In the genomic region with DNA sequence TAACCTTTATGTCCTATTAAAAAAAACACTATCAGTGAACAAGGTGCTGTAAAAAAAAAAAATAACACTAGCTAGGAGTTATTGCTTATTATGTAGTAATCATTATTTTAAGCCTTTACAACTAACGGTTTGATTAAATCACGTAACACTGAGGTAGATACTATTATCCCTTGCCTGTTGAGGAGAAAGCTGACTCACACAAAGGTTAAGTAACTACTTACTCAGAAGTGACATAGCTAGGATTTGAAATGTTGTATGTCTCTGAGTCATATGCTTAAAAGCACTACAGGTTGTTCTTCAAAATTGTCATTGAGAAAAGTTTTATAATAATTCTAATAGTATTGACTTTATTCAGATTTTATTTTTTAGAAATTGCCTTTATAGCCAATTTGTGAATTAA, we compare ENCODE assay signal across 14 cellular contexts. TPM values are rescaled to one million over a fixed set of nuclear protein-coding genes. Genes with fewer than 3 reads are reported as not detected.
DNase-seq lines count a peak whose midpoint lies in the region; ATAC-seq, FAIRE-seq and TF ChIP-seq lines count a peak whose summit lies in the region.
"Had no signal": no experiment of that assay in that cellular context is flagged by ENCODE, and none has a peak within 500 bp of the region (broad histone marks: within the 10 kb centered on the region; RNA-seq: fewer than 3 reads in every experiment).

No MANE protein-coding gene starts in this region.

- no peak overlapping the region for H3K4me2 ChIP-seq in IMR-90 (ENCODE audit: low read depth, low read length)

- no peak overlapping the region for H3K27ac ChIP-seq in IMR-90 (ENCODE audit: insufficient read depth, low read length)
- peak overlapping the region in 1 of 2 donors; percentile 29 for H3K27ac ChIP-seq in lung (ENCODE audit: low read depth in 1 of 2, low read length in 1 of 2)
- no peak overlapping the region for H3K27ac ChIP-seq in heart left ventricle
- H3K27ac ChIP-seq: C4-2B, HL-60 had no signal

- no peak overlapping the region for H2BK5ac ChIP-seq in IMR-90 (ENCODE audit: low read depth, low read length, poor library complexity, severe bottlenecking)

- TF ChIP-seq RAD21 in IMR-90 (IDR thresholded peaks at IDR 0.05; ENCODE audit: low read length), result no peak

- H4K91ac ChIP-seq in IMR-90 (ENCODE audit: insufficient read depth, low read depth, low read length), result no peak overlapping the region

- H4K8ac ChIP-seq in IMR-90 (ENCODE audit: low read depth in 2 of 2, low read length in 2 of 2), result no peak overlapping the region

- no peak overlapping the region for H3K9ac ChIP-seq in IMR-90 (ENCODE audit: low read depth, low read length)

- no peak overlapping the region for H3K14ac ChIP-seq in IMR-90 (replicated peaks; ENCODE audit: low read depth, low read length)

- H3K4me3 ChIP-seq in AG10803 (ENCODE audit: low read length) (no peak overlapping the region), IMR-90 (ENCODE audit: insufficient read depth, low read depth, low read length) (no peak overlapping the region), bronchial epithelial cell (ENCODE audit: low read depth, low read length) (no peak overlapping the region), lung (no peak overlapping the region), heart left ventricle (no peak overlapping the region)

- H3K56ac ChIP-seq in IMR-90 (ENCODE audit: extremely low read depth, insufficient read depth, low read length), result no peak overlapping the region

- ATAC-seq in IMR-90 (ENCODE audit: low read depth), result peak; percentile 49; the same call in 1 of the 2 replicates
- ATAC-seq in lung (ENCODE audit: insufficient read depth, low FRiP score), result peak; percentile 66
- ATAC-seq in heart left ventricle, result no peak
- ATAC-seq in sciatic nerve, result no peak

- DNase-seq in AG10803 (ENCODE audit: low read depth), result peak; percentile 22
- DNase-seq in IMR-90, result peak; percentile 90
- peak; percentile 96 for DNase-seq in bronchial epithelial cell (ENCODE audit: low read depth)
- DNase-seq in lung (ENCODE audit: low spot score), result no peak
- DNase-seq in heart left ventricle, result no peak
- no peak for DNase-seq in activated effector memory CD4-positive, alpha-beta T cell treated with Interleukin-2 at 50 U/mL for 16 hours
- DNase-seq in HTR-8/SVneo (ENCODE audit: insufficient read length, low spot score), result no peak
- DNase-seq in sciatic nerve (ENCODE audit: low spot score), result no peak
- DNase-seq: activated T-cell treated with anti-CD3 and anti-CD28 coated beads for 4 hours, NCI-H1105, NCI-H510A treated with DMSO at 0.1 percent for 48 hours, SHP77 treated with DMSO at 0.1 percent for 48 hours had no signal

- CTCF ChIA-PET in IMR-90 (lab: Yijun Ruan, JAX), result no interaction called here

- no peak for TF ChIP-seq POLR2A in IMR-90 (IDR thresholded peaks at IDR 0.05; ENCODE audit: low read depth, low read length)
- no peak for TF ChIP-seq POLR2A in heart left ventricle (IDR thresholded peaks at IDR 0.05)

- in situ Hi-C loops in IMR-90 (cut with MboI; ENCODE audit: low sequenced_read_pairs), result no loop called here

- H3K9me3 ChIP-seq in IMR-90 (ENCODE audit: control insufficient read depth, insufficient read depth, low read length), result no peaks in the 10 kb centered on the region
- H3K9me3 ChIP-seq in lung (ENCODE audit: control insufficient read depth in 2 of 2, insufficient read depth in 1 of 2, low read length in 1 of 2), result no peaks in the 10 kb centered on the region
- H3K9me3 ChIP-seq in heart left ventricle, result peaks cover 0 to 18% (median 10%) of the 10 kb centered on the region in 12 donors

- intact Hi-C loops in IMR-90 (cut with micrococcal nuclease), result no loop called here
- intact Hi-C loops in heart left ventricle (cut with DNase I), result loop anchor here in 1 of 10 donors (10.0 kb wide), 1 partner anchor 64 kb away; a partner anchor contains a TSS
- intact Hi-C loops in sciatic nerve (cut with DNase I), result no loop called here

- no peak overlapping the region for H2BK20ac ChIP-seq in IMR-90 (ENCODE audit: low read depth, low read length)

- FAIRE-seq in bronchial epithelial cell (lab: Jason Lieb, UNC) (no peak), HTR-8/SVneo (lab: Jason Lieb, UNC) (no peak)

- H3K36me3 ChIP-seq in IMR-90 (ENCODE audit: control insufficient read depth, insufficient read depth, low read length) (peaks cover 15% of the 10 kb centered on the region), bronchial epithelial cell (ENCODE audit: control insufficient read depth, insufficient read depth, low read length) (peaks cover 4% of the 10 kb centered on the region), lung (ENCODE audit: control insufficient read depth in 2 of 2, insufficient read depth in 2 of 2, low read length in 2 of 2) (peaks cover 6 to 12% of the 10 kb centered on the region in 2 donors), heart left ventricle (peaks cover 0 to 96% (median 84%) of the 10 kb centered on the region in 9 donors)

- no peak overlapping the region for H2AFZ ChIP-seq in IMR-90 (replicated peaks; ENCODE audit: low read length, poor library complexity)

- H2AK9ac ChIP-seq in IMR-90 (replicated peaks; ENCODE audit: low read depth, low read length, poor library complexity), result no peak overlapping the region

- no peak overlapping the region for H3K4ac ChIP-seq in IMR-90 (ENCODE audit: low read depth, low read length)

- POLR2A ChIA-PET in IMR-90 (lab: Charles Lee; ENCODE audit: unreplicated experiment), result no interaction called here

- no peak overlapping the region for H2AK5ac ChIP-seq in IMR-90 (ENCODE audit: low read depth, low read length)

- H3K23ac ChIP-seq in IMR-90 (ENCODE audit: low read depth, low read length), result no peak overlapping the region

- BruUV-seq in IMR-90 (replicated peaks; lab: Mats Ljungman, UMichigan), result no TSS peak

- no peak overlapping the region for H2BK120ac ChIP-seq in IMR-90 (ENCODE audit: low read depth, low read length)

- H3K4me1 ChIP-seq in IMR-90 (ENCODE audit: control insufficient read depth, insufficient read depth, low read length), result peaks cover 2% of the 10 kb centered on the region; the same call in 1 of the 2 replicates
- peaks cover 0 to 5% of the 10 kb centered on the region in 2 donors for H3K4me1 ChIP-seq in lung (ENCODE audit: control insufficient read depth in 2 of 2, insufficient read depth in 2 of 2, low read length in 2 of 2)
- peaks cover 0 to 46% (median 0%) of the 10 kb centered on the region in 12 donors for H3K4me1 ChIP-seq in heart left ventricle

- H3K79me1 ChIP-seq in IMR-90 (ENCODE audit: low read depth in 1 of 2, low read length in 2 of 2), result peaks cover 7 to 21% of the 10 kb centered on the region in 2 experiments

- TF ChIP-seq CTCF in AG10803 (conservative IDR thresholded peaks at IDR 0.05; ENCODE audit: low read length), result no peak
- no peak for TF ChIP-seq CTCF in IMR-90 (conservative IDR thresholded peaks at IDR 0.05; ENCODE audit: low read depth, low read length)
- no peak for TF ChIP-seq CTCF in bronchial epithelial cell (IDR thresholded peaks at IDR 0.05; ENCODE audit: insufficient read depth, low read length, severe bottlenecking)
- no peak for TF ChIP-seq CTCF in lung (IDR thresholded peaks at IDR 0.05; ENCODE audit: control extremely low read depth, extremely low read depth)
- no peak for TF ChIP-seq CTCF in heart left ventricle (IDR thresholded peaks at IDR 0.05)

- dilution Hi-C loops in IMR-90 (cut with HindIII; ENCODE audit: low sequenced_read_pairs, unreplicated experiment), result no loop called here

- no peaks in the 10 kb centered on the region for H3K27me3 ChIP-seq in IMR-90 (ENCODE audit: control insufficient read depth, insufficient read depth, low read length)
- H3K27me3 ChIP-seq in bronchial epithelial cell (ENCODE audit: control insufficient read depth, insufficient read depth, low read length), result no peaks in the 10 kb centered on the region
- no peaks in the 10 kb centered on the region for H3K27me3 ChIP-seq in lung (ENCODE audit: control insufficient read depth, insufficient read depth)
- H3K27me3 ChIP-seq in heart left ventricle, result no peaks in the 10 kb centered on the region

- no peak overlapping the region for H4K5ac ChIP-seq in IMR-90 (ENCODE audit: low read depth, low read length)

- H2BK15ac ChIP-seq in IMR-90 (ENCODE audit: low read depth, low read length), result no peak overlapping the region

- H4K20me1 ChIP-seq in IMR-90 (ENCODE audit: insufficient read depth, low read length), result peaks cover 8% of the 10 kb centered on the region; the same call in 1 of the 2 replicates

- WGBS in IMR-90 (ENCODE audit: extremely low coverage in 2 of 2, insufficient read length in 1 of 2), 2 experiments, result no CpG with 5 or more reads among the region's 2 CpGs
- 80 to 82% methylated on average over 2 of the region's 2 CpGs for WGBS in lung, 2 donors
- WGBS in heart left ventricle, 4 donors, result 85 to 90% (median 90%) methylated on average over 2 of the region's 2 CpGs

- H3K9me1 ChIP-seq in IMR-90 (ENCODE audit: insufficient read depth, low read length), result no peaks in the 10 kb centered on the region

- no peak overlapping the region for H3K18ac ChIP-seq in IMR-90 (ENCODE audit: low read depth, low read length)

TF ChIP-seq in IMR-90, 13 proteins besides CTCF, POLR2A, EP300 and RAD21:
- TF ChIP-seq BHLHE40 (IDR thresholded peaks at IDR 0.05; ENCODE audit: low read depth, low read length), result no peak
- TF ChIP-seq, protein P1, sequence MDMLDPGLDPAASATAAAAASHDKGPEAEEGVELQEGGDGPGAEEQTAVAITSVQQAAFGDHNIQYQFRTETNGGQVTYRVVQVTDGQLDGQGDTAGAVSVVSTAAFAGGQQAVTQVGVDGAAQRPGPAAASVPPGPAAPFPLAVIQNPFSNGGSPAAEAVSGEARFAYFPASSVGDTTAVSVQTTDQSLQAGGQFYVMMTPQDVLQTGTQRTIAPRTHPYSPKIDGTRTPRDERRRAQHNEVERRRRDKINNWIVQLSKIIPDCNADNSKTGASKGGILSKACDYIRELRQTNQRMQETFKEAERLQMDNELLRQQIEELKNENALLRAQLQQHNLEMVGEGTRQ (IDR thresholded peaks at IDR 0.05; ENCODE audit: low read depth, low read length), result no peak
- no peak for TF ChIP-seq NFE2L2 (IDR thresholded peaks at IDR 0.05; ENCODE audit: low read depth, low read length)
- TF ChIP-seq RCOR1 (IDR thresholded peaks at IDR 0.05; ENCODE audit: insufficient replicate concordance, low read length), result no peak
- TF ChIP-seq FOS (IDR thresholded peaks at IDR 0.05; ENCODE audit: low read depth, low read length), result peak; percentile 68
- TF ChIP-seq MAFK (IDR thresholded peaks at IDR 0.05; ENCODE audit: low read depth, low read length), result no peak
- no peak for TF ChIP-seq CHD1 (IDR thresholded peaks at IDR 0.05; ENCODE audit: low read depth, low read length)
- TF ChIP-seq CEBPB (IDR thresholded peaks at IDR 0.05; ENCODE audit: low read depth, low read length), result peak; percentile 59; the same call in 1 of the 2 replicates

RNA-seq across cellular contexts. Expression of a gene that starts 8.8 kb away (rescaled TPM):
- 36.4 and 41.4 TPM in 2 replicates for total RNA-seq in IMR-90 (2012; rRNA removed)
- 17.1 and 20.0 TPM in 2 replicates for polyA plus RNA-seq in IMR-90 (2012; rRNA removed)
- polyA plus RNA-seq in IMR-90 (2012; cell fraction: cytosol; rRNA removed), result 5.8 and 6.7 TPM in 2 replicates
- 9.6 and 61.5 TPM in 2 replicates for polyA plus RNA-seq in IMR-90 (2012; cell fraction: nucleus; rRNA removed; ENCODE audit: low replicate concordance)
- 21.6 and 32.4 TPM in 2 replicates for total RNA-seq in bronchial epithelial cell
- total RNA-seq in lung, result 100 to 1,000 TPM in 1 of 2 donors, 10 to 100 TPM in 1; 65.6 to 173 TPM
- polyA plus RNA-seq in lung, result 10 to 100 TPM; 17.3 to 33.2 TPM
- total RNA-seq in heart left ventricle, result 10 to 100 TPM; 19.8 to 62.8 (median 32.2) TPM
- 10 to 100 TPM; 11.7 to 16.8 TPM for polyA plus RNA-seq in heart left ventricle
- total RNA-seq in sciatic nerve, result 115 TPM

Comparison
In these comparisons a context has a peak if more than half of its experiments do, and no peak if none do; other contexts are left out.
1. DNase-seq: peak in AG10803 (single experiment), IMR-90 (single experiment) and bronchial epithelial cell (single experiment); none in lung (single experiment), heart left ventricle (0 of 5), activated effector memory CD4-positive, alpha-beta T cell treated with Interleukin-2 at 50 U/mL for 16 hours (single experiment), HTR-8/SVneo (single experiment) and sciatic nerve (single experiment).
2. ATAC-seq: peak in IMR-90 (single experiment) and lung (single experiment); none in heart left ventricle (0 of 4) and sciatic nerve (single experiment).